ENCODE assay signal across 21 cellular contexts in genomic region chr10:132964231-132964630, GRCh38. TPM values are rescaled to one million over a fixed set of nuclear protein-coding genes. Genes with fewer than 3 reads are reported as not detected.
DNase-seq lines count a peak whose midpoint lies in the region; ATAC-seq and TF ChIP-seq lines count a peak whose summit lies in the region.
"Had no signal": no experiment of that assay in that cellular context is flagged by ENCODE, and none has a peak within 500 bp of the region (broad histone marks: within the 10 kb centered on the region; RNA-seq: fewer than 3 reads in every experiment).

No MANE protein-coding gene starts in this region.

- peak overlapping the region; percentile 8 for H3K4me3 Mint-ChIP-seq in activated naive CD8-positive, alpha-beta T cell
- H3K4me3 Mint-ChIP-seq in activated naive CD8-positive, alpha-beta T cell treated with anti-CD3 and anti-CD28 coated beads, Interleukin-2, amount 50 U/mL, for 24 hours: no peak overlapping the region
- no peak overlapping the region for H3K4me3 Mint-ChIP-seq in T-helper 17 cell
- peak overlapping the region; percentile 89 for H3K4me3 Mint-ChIP-seq in stimulated activated effector memory CD8-positive, alpha-beta T cell treated with anti-CD3 and anti-CD28 coated beads, Interleukin-12 subunit alpha, Interleukin-12 subunit beta, amount 100 ng/mL, for 72 hours
- H3K4me3 Mint-ChIP-seq: activated naive CD8-positive, alpha-beta T cell treated with anti-CD3 and anti-CD28 coated beads, Interleukin-2, amount 10 ng/mL, durations not matched to agents 7 days and 5 days had no signal

- H3K27ac Mint-ChIP-seq in activated naive CD8-positive, alpha-beta T cell: no peak overlapping the region
- H3K27ac Mint-ChIP-seq in activated naive CD8-positive, alpha-beta T cell treated with anti-CD3 and anti-CD28 coated beads, Interleukin-2, amount 50 U/mL, for 24 hours: no peak overlapping the region
- H3K27ac Mint-ChIP-seq in T-helper 17 cell: peak overlapping the region; percentile 90
- H3K27ac Mint-ChIP-seq in stimulated activated effector memory CD8-positive, alpha-beta T cell treated with anti-CD3 and anti-CD28 coated beads, Interleukin-12 subunit alpha, Interleukin-12 subunit beta, amount 100 ng/mL, for 72 hours: no peak overlapping the region
- H3K27ac Mint-ChIP-seq: activated naive CD8-positive, alpha-beta T cell treated with anti-CD3 and anti-CD28 coated beads, Interleukin-2, amount 10 ng/mL, durations not matched to agents 7 days and 5 days; memory B cell; stimulated activated naive CD8-positive, alpha-beta T cell treated with anti-CD3 and anti-CD28 coated beads, Interleukin-15, Interleukin-2, amounts not matched to agents 100 ng/mL and 50 ng/mL, for 24 hours had no signal

- H3K4me3 ChIP-seq in lower lobe of right lung: peak overlapping the region; percentile 36
- H3K4me3 ChIP-seq in BE2C (ENCODE audit: low read depth, low read length): no peak overlapping the region
- H3K4me3 ChIP-seq: psoas muscle, tibial artery had no signal

- no peak overlapping the region for H3K27ac ChIP-seq in lower lobe of right lung
- H3K27ac ChIP-seq: psoas muscle, tibial artery had no signal

- TF ChIP-seq CTCF in lower lobe of right lung (IDR thresholded peaks at IDR 0.05): no peak
- no peak for TF ChIP-seq CTCF in BE2C (IDR thresholded peaks at IDR 0.05; ENCODE audit: low read depth, low read length)

- intact Hi-C loops in lower lobe of right lung (cut with DNase I): no loop called here

- H3K36me3 ChIP-seq in lower lobe of right lung (no peaks in the 10 kb centered on the region), BE2C (no peaks in the 10 kb centered on the region)
- H3K36me3 ChIP-seq: tibial artery had no signal

- peaks cover 3% of the 10 kb centered on the region for H3K36me3 Mint-ChIP-seq in activated naive CD8-positive, alpha-beta T cell
- no peaks in the 10 kb centered on the region for H3K36me3 Mint-ChIP-seq in activated naive CD8-positive, alpha-beta T cell treated with anti-CD3 and anti-CD28 coated beads, Interleukin-2, amount 50 U/mL, for 24 hours (ENCODE audit: low read depth)
- peaks cover 10% of the 10 kb centered on the region for H3K36me3 Mint-ChIP-seq in T-helper 17 cell (ENCODE audit: low read depth)
- peaks cover 8% of the 10 kb centered on the region for H3K36me3 Mint-ChIP-seq in stimulated activated effector memory CD8-positive, alpha-beta T cell treated with anti-CD3 and anti-CD28 coated beads, Interleukin-12 subunit alpha, Interleukin-12 subunit beta, amount 100 ng/mL, for 72 hours
- H3K36me3 Mint-ChIP-seq: activated naive CD8-positive, alpha-beta T cell treated with anti-CD3 and anti-CD28 coated beads, Interleukin-2, amount 10 ng/mL, durations not matched to agents 7 days and 5 days had no signal

- ATAC-seq in activated naive CD8-positive, alpha-beta T cell treated with anti-CD3 and anti-CD28 coated beads, Interleukin-2, amount 50 U/mL, for 24 hours: no peak
- ATAC-seq in T-helper 17 cell (no peak), lower lobe of right lung (no peak), GM18909 (IDR thresholded peaks at IDR 0.05; ENCODE audit: poor library complexity, unreplicated experiment) (no peak)
- no peak for ATAC-seq in stimulated activated effector memory CD8-positive, alpha-beta T cell treated with anti-CD3 and anti-CD28 coated beads, Interleukin-12 subunit alpha, Interleukin-12 subunit beta, amount 100 ng/mL, for 72 hours
- ATAC-seq: psoas muscle had no signal

- H3K27me3 ChIP-seq in lower lobe of right lung (ENCODE audit: low read depth) (peaks cover 5% of the 10 kb centered on the region), BE2C (peaks cover 11% of the 10 kb centered on the region)

- H3K9me3 ChIP-seq in T-helper 17 cell (ENCODE audit: control insufficient read depth, low read length, poor library complexity, severe bottlenecking) (no peaks in the 10 kb centered on the region), lower lobe of right lung (no peaks in the 10 kb centered on the region), BE2C (no peaks in the 10 kb centered on the region)

- no peaks in the 10 kb centered on the region for H3K9me3 Mint-ChIP-seq in activated naive CD8-positive, alpha-beta T cell (ENCODE audit: low read depth)
- H3K9me3 Mint-ChIP-seq in activated naive CD8-positive, alpha-beta T cell treated with anti-CD3 and anti-CD28 coated beads, Interleukin-2, amount 50 U/mL, for 24 hours: no peaks in the 10 kb centered on the region
- H3K9me3 Mint-ChIP-seq in stimulated activated effector memory CD8-positive, alpha-beta T cell treated with anti-CD3 and anti-CD28 coated beads, Interleukin-12 subunit alpha, Interleukin-12 subunit beta, amount 100 ng/mL, for 72 hours: no peaks in the 10 kb centered on the region
- H3K9me3 Mint-ChIP-seq: activated naive CD8-positive, alpha-beta T cell treated with anti-CD3 and anti-CD28 coated beads, Interleukin-2, amount 10 ng/mL, durations not matched to agents 7 days and 5 days; stimulated activated naive CD8-positive, alpha-beta T cell treated with anti-CD3 and anti-CD28 coated beads, Interleukin-15, Interleukin-2, amounts not matched to agents 100 ng/mL and 50 ng/mL, for 24 hours had no signal

- peaks cover 30% of the 10 kb centered on the region for H3K4me1 Mint-ChIP-seq in activated naive CD8-positive, alpha-beta T cell (ENCODE audit: low read depth)
- H3K4me1 Mint-ChIP-seq in activated naive CD8-positive, alpha-beta T cell treated with anti-CD3 and anti-CD28 coated beads, Interleukin-2, amount 50 U/mL, for 24 hours: peaks cover 29% of the 10 kb centered on the region
- H3K4me1 Mint-ChIP-seq in T-helper 17 cell: peaks cover 17% of the 10 kb centered on the region
- peaks cover 29% of the 10 kb centered on the region for H3K4me1 Mint-ChIP-seq in stimulated activated effector memory CD8-positive, alpha-beta T cell treated with anti-CD3 and anti-CD28 coated beads, Interleukin-12 subunit alpha, Interleukin-12 subunit beta, amount 100 ng/mL, for 72 hours

- H3K4me1 ChIP-seq in lower lobe of right lung (peaks cover 12% of the 10 kb centered on the region), BE2C (no peaks in the 10 kb centered on the region)
- H3K4me1 ChIP-seq: psoas muscle had no signal

- H3K27me3 Mint-ChIP-seq in activated naive CD8-positive, alpha-beta T cell: peaks cover 16% of the 10 kb centered on the region
- peaks cover 37% of the 10 kb centered on the region for H3K27me3 Mint-ChIP-seq in activated naive CD8-positive, alpha-beta T cell treated with anti-CD3 and anti-CD28 coated beads, Interleukin-2, amount 50 U/mL, for 24 hours
- peaks cover 12% of the 10 kb centered on the region for H3K27me3 Mint-ChIP-seq in T-helper 17 cell

- no peak for DNase-seq in activated naive CD8-positive, alpha-beta T cell treated with anti-CD3 and anti-CD28 coated beads, Interleukin-2, amount 50 U/mL, for 24 hours
- DNase-seq in T-helper 17 cell (no peak), lower lobe of right lung (no peak), SKM-1 (lab: John Stamatoyannopoulos, UW; ENCODE audit: unreplicated experiment) (no peak), BE2C (no peak)
- no peak for DNase-seq in stimulated activated effector memory CD8-positive, alpha-beta T cell treated with anti-CD3 and anti-CD28 coated beads, Interleukin-12 subunit alpha, Interleukin-12 subunit beta, amount 100 ng/mL, for 72 hours (ENCODE audit: low spot score in 2 of 2)
- DNase-seq: activated CD4-positive, alpha-beta T cell treated with anti-CD3 and anti-CD28 coated beads, Interleukin-2, amount 50 U/mL, for 4 hours; DMS153; GOT3; islet precursor cell; NCI-H1105; NCI-H1930; NCI-H526 treated with DMSO at 0.1 percent for 48 hours; SIG-M5 had no signal

RNA-seq across cellular contexts. Expression of gene CFAP46, which starts 21.9 kb away (rescaled TPM):
- total RNA-seq in T-helper 17 cell (not detected), lower lobe of right lung (9.0 TPM)
- polyA plus RNA-seq in BE2C (2012; ENCODE audit: insufficient read depth, insufficient read length, low read depth): not detected
- total RNA-seq: activated naive CD8-positive, alpha-beta T cell treated with anti-CD3 and anti-CD28 coated beads, Interleukin-2, amount 10 ng/mL, durations not matched to agents 7 days and 5 days had no signal

Comparison
In these comparisons a context has a peak if more than half of its experiments do, and no peak if none do; other contexts are left out.
1. H3K4me3 Mint-ChIP-seq: peak in activated naive CD8-positive, alpha-beta T cell (single experiment) and stimulated activated effector memory CD8-positive, alpha-beta T cell treated with anti-CD3 and anti-CD28 coated beads, Interleukin-12 subunit alpha, Interleukin-12 subunit beta, amount 100 ng/mL, for 72 hours (single experiment); none in activated naive CD8-positive, alpha-beta T cell treated with anti-CD3 and anti-CD28 coated beads, Interleukin-2, amount 50 U/mL, for 24 hours (single experiment) and T-helper 17 cell (single experiment).